ENCODE assay signal across 14 cellular contexts in the genomic region with DNA sequence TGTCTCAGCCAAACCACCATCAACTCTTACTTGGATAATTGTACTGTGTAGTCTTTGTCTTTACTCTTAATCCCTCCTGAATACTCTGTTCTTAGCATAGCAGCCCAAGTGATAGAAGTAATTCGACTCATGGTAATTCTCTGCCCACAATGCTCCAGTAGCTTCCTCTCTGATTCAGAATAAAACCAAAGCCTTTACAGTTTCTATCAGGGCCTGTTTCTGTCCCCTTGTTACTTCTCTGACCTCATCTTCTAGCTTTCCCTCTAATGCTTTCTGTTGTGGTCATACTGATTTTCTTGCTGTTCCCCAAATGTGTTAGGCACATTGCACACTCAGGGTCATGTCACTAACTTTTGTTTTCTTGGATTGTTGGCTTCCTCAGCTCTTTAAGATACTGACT. TPM values are rescaled to one million over a fixed set of nuclear protein-coding genes. Genes with fewer than 3 reads are reported as not detected.
DNase-seq lines count a peak whose midpoint lies in the region; ATAC-seq and TF ChIP-seq lines count a peak whose summit lies in the region.
"Had no signal": no experiment of that assay in that cellular context is flagged by ENCODE, and none has a peak within 500 bp of the region (broad histone marks: within the 10 kb centered on the region; RNA-seq: fewer than 3 reads in every experiment).

No MANE protein-coding gene starts in this region.

- no peak for TF ChIP-seq POLR2A in erythroblast (IDR thresholded peaks at IDR 0.05; ENCODE audit: low read length)

- H3K9ac ChIP-seq in mesenchymal stem cell (ENCODE audit: low read length), result no peak overlapping the region

- H3K27me3 Mint-ChIP-seq in T-helper 2 cell treated with Interferon-gamma antibody and Interleukin-4, amounts not matched to agents 5 μg/mL and 100 μg/mL, for 36 hours (ENCODE audit: low read depth), result no peaks in the 10 kb centered on the region
- H3K27me3 Mint-ChIP-seq in Calu3 (ENCODE audit: unreplicated experiment), result no peaks in the 10 kb centered on the region

- WGBS in mesenchymal stem cell, result 94% methylated on average over 1 of the region's 1 CpG

- H3K18ac ChIP-seq in mesenchymal stem cell (ENCODE audit: low read depth in 1 of 2, low read length in 2 of 2), result no peak overlapping the region

- no peak overlapping the region for H3K4me3 ChIP-seq in mesenchymal stem cell (ENCODE audit: insufficient read depth in 1 of 2, low read depth in 1 of 2, low read length in 2 of 2)
- H3K4me3 ChIP-seq: body of pancreas, esophagus muscularis mucosa had no signal

- no peak overlapping the region for H2AFZ ChIP-seq in mesenchymal stem cell (ENCODE audit: low read depth, low read length)

- TF ChIP-seq CTCF in Calu3 (IDR thresholded peaks at IDR 0.05; ENCODE audit: unreplicated experiment), result no peak

- H3K4me3 Mint-ChIP-seq in T-helper 2 cell treated with Interferon-gamma antibody and Interleukin-4, amounts not matched to agents 5 μg/mL and 100 μg/mL, for 36 hours, result peak overlapping the region; percentile 1
- no peak overlapping the region for H3K4me3 Mint-ChIP-seq in Calu3 (ENCODE audit: low read depth, unreplicated experiment)

- H3K36me3 Mint-ChIP-seq in T-helper 2 cell treated with Interferon-gamma antibody and Interleukin-4, amounts not matched to agents 5 μg/mL and 100 μg/mL, for 36 hours (ENCODE audit: low read depth), result peaks cover 68% of the 10 kb centered on the region
- peaks cover 29% of the 10 kb centered on the region for H3K36me3 Mint-ChIP-seq in Calu3 (ENCODE audit: insufficient read depth, unreplicated experiment)

- H2BK15ac ChIP-seq in mesenchymal stem cell (ENCODE audit: low read depth, poor library complexity, severe bottlenecking), result no peak overlapping the region

- CTCF ChIA-PET in Calu3 (lab: Charles Lee), result no interaction called here

- no peak overlapping the region for H4K91ac ChIP-seq in mesenchymal stem cell (ENCODE audit: low read length)

- H3K27ac ChIP-seq in mesenchymal stem cell (ENCODE audit: low read length, poor library complexity, severe bottlenecking), result no peak overlapping the region
- H3K27ac ChIP-seq: body of pancreas, esophagus muscularis mucosa had no signal

- no peak overlapping the region for H3K14ac ChIP-seq in mesenchymal stem cell (ENCODE audit: low read length in 2 of 2)

- H3K27me3 ChIP-seq in mesenchymal stem cell (ENCODE audit: control insufficient read depth in 1 of 2, insufficient read depth in 1 of 2, low read length in 2 of 2), result no peaks in the 10 kb centered on the region
- H3K27me3 ChIP-seq: body of pancreas, esophagus muscularis mucosa had no signal

- no peaks in the 10 kb centered on the region for H3K9me3 ChIP-seq in mesenchymal stem cell (ENCODE audit: control insufficient read depth, low read length)
- H3K9me3 ChIP-seq: body of pancreas, esophagus muscularis mucosa had no signal

- H2BK12ac ChIP-seq in mesenchymal stem cell (ENCODE audit: low read length in 2 of 2), result no peak overlapping the region

- ATAC-seq in GM18511 (IDR thresholded peaks at IDR 0.05; ENCODE audit: unreplicated experiment) (peak; percentile 96), GM19467 (IDR thresholded peaks at IDR 0.05; ENCODE audit: unreplicated experiment) (peak; percentile 90), HG02973 (IDR thresholded peaks at IDR 0.05; ENCODE audit: unreplicated experiment) (peak; percentile 94)
- ATAC-seq: body of pancreas had no signal

- peak overlapping the region; percentile 3 for H3K27ac Mint-ChIP-seq in T-helper 2 cell treated with Interferon-gamma antibody and Interleukin-4, amounts not matched to agents 5 μg/mL and 100 μg/mL, for 36 hours
- H3K27ac Mint-ChIP-seq in Calu3 (ENCODE audit: unreplicated experiment), result no peak overlapping the region

- H2BK120ac ChIP-seq in mesenchymal stem cell (ENCODE audit: low read depth, low read length), result no peak overlapping the region

- no peak overlapping the region for H3K23ac ChIP-seq in mesenchymal stem cell (ENCODE audit: low read length in 2 of 2)

- no peaks in the 10 kb centered on the region for H3K4me1 ChIP-seq in mesenchymal stem cell (ENCODE audit: control insufficient read depth, insufficient read depth, low read depth, low read length)
- H3K4me1 ChIP-seq: body of pancreas, esophagus muscularis mucosa had no signal

- H3K9me3 Mint-ChIP-seq in T-helper 2 cell treated with Interferon-gamma antibody and Interleukin-4, amounts not matched to agents 5 μg/mL and 100 μg/mL, for 36 hours, result no peaks in the 10 kb centered on the region
- H3K9me3 Mint-ChIP-seq in Calu3 (ENCODE audit: low read depth, unreplicated experiment), result no peaks in the 10 kb centered on the region

- no peak overlapping the region for H2BK5ac ChIP-seq in mesenchymal stem cell (ENCODE audit: low read depth, low read length, poor library complexity, severe bottlenecking)

- H3K4ac ChIP-seq in mesenchymal stem cell (ENCODE audit: low read depth in 1 of 2, low read length in 2 of 2), result no peak overlapping the region

- H3K79me1 ChIP-seq in mesenchymal stem cell (replicated peaks; ENCODE audit: low read length, poor library complexity, severe bottlenecking), result peaks cover 34% of the 10 kb centered on the region

- peaks cover 8 to 54% of the 10 kb centered on the region in 2 experiments for H3K36me3 ChIP-seq in mesenchymal stem cell (ENCODE audit: control insufficient read depth in 1 of 2, insufficient read depth in 2 of 2, low read depth in 1 of 2, low read length in 2 of 2)

- H4K8ac ChIP-seq in mesenchymal stem cell (ENCODE audit: low read length), result no peak overlapping the region

- H2AK5ac ChIP-seq in mesenchymal stem cell (ENCODE audit: low read length, severe bottlenecking), result no peak overlapping the region

- H3K4me2 ChIP-seq in mesenchymal stem cell (ENCODE audit: low read length, poor library complexity, severe bottlenecking), result no peak overlapping the region

- intact Hi-C loops in Calu3 (cut with micrococcal nuclease; ENCODE audit: unreplicated experiment), result no loop called here

- no TSS peak for BruUV-seq in Calu3 (replicated peaks; lab: Mats Ljungman, UMichigan)

- peak; percentile 13 for DNase-seq in T-helper 2 cell treated with Interferon-gamma antibody and Interleukin-4, amounts not matched to agents 5 μg/mL and 100 μg/mL, for 36 hours (ENCODE audit: low spot score)
- DNase-seq in Calu3 (no peak), HK-2 (ENCODE audit: unreplicated experiment) (no peak), mesenchymal stem cell (no peak), erythroblast (lab: John Stamatoyannopoulos, UW) (no peak)
- DNase-seq: body of pancreas; Karpas-422; kidney glomerular epithelial cell; NCI-H345; stimulated activated CD4-positive, alpha-beta T cell treated with anti-CD3 and anti-CD28 coated beads, Interleukin-4, amount 100 ng/mL, for 4 hours had no signal

- peaks cover 28% of the 10 kb centered on the region for H3K4me1 Mint-ChIP-seq in T-helper 2 cell treated with Interferon-gamma antibody and Interleukin-4, amounts not matched to agents 5 μg/mL and 100 μg/mL, for 36 hours (ENCODE audit: low read depth)
- H3K4me1 Mint-ChIP-seq in Calu3 (ENCODE audit: low read depth, unreplicated experiment), result no peaks in the 10 kb centered on the region

RNA-seq across cellular contexts. Expression of a gene that starts 8.0 kb away (rescaled TPM):
- 16.0 and 18.5 TPM in 2 replicates for total RNA-seq in Calu3 (2022)
- polyA plus RNA-seq in mesenchymal stem cell (2013, experiment 1 of 2), result 4.0 TPM
- polyA plus RNA-seq in mesenchymal stem cell (2013, experiment 2 of 2), result 5.0 TPM
